In genomic region chr11:9763301-9763700, GRCh38 we compare ENCODE assay signal across 25 cellular contexts.
"Had no signal": no experiment of that assay in that cellular context is flagged by ENCODE, and none has a peak within 500 bp of the region (broad histone marks: within the 10 kb centered on the region; RNA-seq: fewer than 3 reads in every experiment).

No MANE protein-coding gene starts in this region.

- H3K9me3 ChIP-seq: Peyer's patch, SJSA1 had no signal

- H3K36me3 ChIP-seq: Peyer's patch, SJSA1 had no signal

- FAIRE-seq: bronchial epithelial cell, K562 had no signal

- H3K4me3 ChIP-seq: K562, Peyer's patch, SJSA1 had no signal

- DNase-seq: activated CD4-positive, alpha-beta T cell treated with anti-CD3 and anti-CD28 coated beads for 48 hours; activated CD4-positive, alpha-beta T cell treated with anti-CD3 and anti-CD28 coated beads, Interleukin-2, amount 50 U/mL, for 4 hours; activated CD4-positive, CD25-positive, alpha-beta regulatory T cell treated with anti-CD3 and anti-CD28 coated beads, Interleukin-2, amount 50 U/mL, for 72 hours; activated CD8-positive, alpha-beta memory T cell treated with anti-CD3 and anti-CD28 coated beads, Interleukin-2, amount 50 U/mL, for 48 hours; activated CD8-positive, alpha-beta T cell treated with anti-CD3 and anti-CD28 coated beads, Interleukin-2, amount 10 ng/mL, durations not matched to agents 7 days and 5 days; activated naive CD4-positive, alpha-beta T cell treated with anti-CD3 and anti-CD28 coated beads, Interleukin-2, amount 50 U/mL, for 16 hours; activated naive CD8-positive, alpha-beta T cell treated with anti-CD3 and anti-CD28 coated beads, Interleukin-2, amount 10 ng/mL, durations not matched to agents 7 days and 5 days; activated T-cell treated with anti-CD3 and anti-CD28 coated beads, Interleukin-2, amount 50 U/mL, for 1 hour; aorta; central memory CD4-positive, alpha-beta T cell; Karpas-422; NCI-H1105 treated with DMSO at 0.1 percent for 48 hours; NCI-H1436 treated with DMSO at 0.1 percent for 48 hours; NCI-H187 treated with DMSO at 0.1 percent for 48 hours; NCI-H2171; NCI-H226; NCI-H526 treated with DMSO at 0.1 percent for 48 hours; NCI-H82; Peyer's patch; Right ventricle myocardium superior; SW 1271 had no signal

- H3K27me3 ChIP-seq: Peyer's patch, SJSA1 had no signal

- H3K27ac ChIP-seq: RWPE1, SJSA1 had no signal
